Comparison of ENCODE assay signal across 20 cellular contexts in genomic region chr15:80142646-80143045, GRCh38.
"Had no signal": no experiment of that assay in that cellular context is flagged by ENCODE, and none has a peak within 500 bp of the region (broad histone marks: within the 10 kb centered on the region; RNA-seq: fewer than 3 reads in every experiment).

No MANE protein-coding gene starts in this region.

- H3K27me3 ChIP-seq: esophagus squamous epithelium, neutrophil, right lobe of liver, tibial artery, upper lobe of right lung, vagina had no signal

- H3K27ac Mint-ChIP-seq: dendritic cell treated with granulocyte-macrophage colony-stimulating factor and Interleukin-4, amounts not matched to agents 40 ng/mL and 50 ng/mL, for 4 days; immature natural killer cell; naive thymus-derived CD8-positive, alpha-beta T cell; stimulated activated memory B cell treated with anti-CD40 and anti-IgM and Interleukin-4, amounts not matched to agents 10 μg/mL and 1 μg/mL and 100 μg/mL, for 72 hours; stimulated activated naive CD8-positive, alpha-beta T cell treated with anti-CD3 and anti-CD28 coated beads, Interleukin-15, Interleukin-2, amounts not matched to agents 100 ng/mL and 50 ng/mL, for 24 hours had no signal

- H3K27me3 Mint-ChIP-seq: dendritic cell treated with granulocyte-macrophage colony-stimulating factor and Interleukin-4, amounts not matched to agents 40 ng/mL and 50 ng/mL, for 4 days; effector memory CD8-positive, alpha-beta T cell; naive thymus-derived CD8-positive, alpha-beta T cell; stimulated activated memory B cell treated with anti-CD40 and anti-IgM and Interleukin-4, amounts not matched to agents 10 μg/mL and 1 μg/mL and 100 μg/mL, for 72 hours; stimulated activated naive CD8-positive, alpha-beta T cell treated with anti-CD3 and anti-CD28 coated beads, Interleukin-15, Interleukin-2, amounts not matched to agents 100 ng/mL and 50 ng/mL, for 24 hours had no signal

- ATAC-seq: effector memory CD8-positive, alpha-beta T cell; left ventricle myocardium superior; naive thymus-derived CD8-positive, alpha-beta T cell; psoas muscle; stimulated activated memory B cell treated with anti-CD40 and anti-IgM and Interleukin-4, amounts not matched to agents 10 μg/mL and 1 μg/mL and 100 μg/mL, for 72 hours; upper lobe of right lung had no signal

- DNase-seq: effector memory CD8-positive, alpha-beta T cell; esophagus squamous epithelium; foreskin fibroblast; immature natural killer cell; left colon; left ventricle myocardium superior; mucosa of descending colon; naive thymus-derived CD8-positive, alpha-beta T cell; psoas muscle; retina; right lobe of liver; stimulated activated CD4-positive, alpha-beta T cell treated with anti-CD3 and anti-CD28 coated beads, Interleukin-1b, Interleukin-23, amount 100 ng/mL, for 48 hours; stimulated activated CD4-positive, alpha-beta T cell treated with anti-CD3 and anti-CD28 coated beads, Interleukin-4, amount 100 ng/mL, for 24 hours; tibial artery; upper lobe of right lung had no signal

- H3K36me3 ChIP-seq: right lobe of liver, vagina had no signal

- H3K4me3 Mint-ChIP-seq: dendritic cell treated with granulocyte-macrophage colony-stimulating factor and Interleukin-4, amounts not matched to agents 40 ng/mL and 50 ng/mL, for 4 days; effector memory CD8-positive, alpha-beta T cell; immature natural killer cell; naive thymus-derived CD8-positive, alpha-beta T cell; stimulated activated memory B cell treated with anti-CD40 and anti-IgM and Interleukin-4, amounts not matched to agents 10 μg/mL and 1 μg/mL and 100 μg/mL, for 72 hours; stimulated activated naive CD8-positive, alpha-beta T cell treated with anti-CD3 and anti-CD28 coated beads, Interleukin-15, Interleukin-2, amounts not matched to agents 100 ng/mL and 50 ng/mL, for 24 hours had no signal

- H3K4me3 ChIP-seq: esophagus squamous epithelium, mucosa of descending colon, psoas muscle, right lobe of liver, tibial artery, upper lobe of right lung, vagina had no signal

- H3K9me3 Mint-ChIP-seq: dendritic cell treated with granulocyte-macrophage colony-stimulating factor and Interleukin-4, amounts not matched to agents 40 ng/mL and 50 ng/mL, for 4 days; effector memory CD8-positive, alpha-beta T cell; immature natural killer cell; stimulated activated naive CD8-positive, alpha-beta T cell treated with anti-CD3 and anti-CD28 coated beads, Interleukin-15, Interleukin-2, amounts not matched to agents 100 ng/mL and 50 ng/mL, for 24 hours had no signal

- H3K4me1 Mint-ChIP-seq: immature natural killer cell; naive thymus-derived CD8-positive, alpha-beta T cell; stimulated activated memory B cell treated with anti-CD40 and anti-IgM and Interleukin-4, amounts not matched to agents 10 μg/mL and 1 μg/mL and 100 μg/mL, for 72 hours had no signal
